In genomic region chr2:36389081-36389480, GRCh38 we compare ENCODE assay signal across 13 cellular contexts. TPM values are rescaled to one million over a fixed set of nuclear protein-coding genes. Genes with fewer than 3 reads are reported as not detected.
A peak's percentile ranks its signal among the peaks of the same experiment; 100 is the strongest.
DNase-seq lines count a peak whose midpoint lies in the region; ATAC-seq, FAIRE-seq and TF ChIP-seq lines count a peak whose summit lies in the region.
"Had no signal": no experiment of that assay in that cellular context is flagged by ENCODE, and none has a peak within 500 bp of the region (broad histone marks: within the 10 kb centered on the region; RNA-seq: fewer than 3 reads in every experiment).

No MANE protein-coding gene starts in this region.

- peaks cover 62% of the 10 kb centered on the region for H3K36me3 Mint-ChIP-seq in HFFc6 (ENCODE audit: low read depth)
- H3K36me3 Mint-ChIP-seq: stimulated activated effector memory CD8-positive, alpha-beta T cell treated with anti-CD3 and anti-CD28 coated beads, Interleukin-12 subunit alpha, Interleukin-12 subunit beta, amount 100 ng/mL, for 72 hours had no signal

- BruUV-seq in mammary epithelial cell (replicated peaks; lab: Mats Ljungman, UMichigan), result no TSS peak

- peaks cover 20% of the 10 kb centered on the region for H3K27me3 Mint-ChIP-seq in HFFc6 (ENCODE audit: insufficient read depth)

- peaks cover 66% of the 10 kb centered on the region for H3K4me1 Mint-ChIP-seq in HFFc6 (ENCODE audit: low read depth)

- H3K27me3 ChIP-seq in mammary epithelial cell (ENCODE audit: insufficient read depth, low read length) (no peaks in the 10 kb centered on the region), sigmoid colon (no peaks in the 10 kb centered on the region), WERI-Rb-1 (ENCODE audit: insufficient read depth, low read depth, severe bottlenecking) (no peaks in the 10 kb centered on the region)
- H3K27me3 ChIP-seq: dorsolateral prefrontal cortex, MG63 had no signal

- peak overlapping the region; percentile 76 for H3K27ac Mint-ChIP-seq in HFFc6
- H3K27ac Mint-ChIP-seq: stimulated activated effector memory CD8-positive, alpha-beta T cell treated with anti-CD3 and anti-CD28 coated beads, Interleukin-12 subunit alpha, Interleukin-12 subunit beta, amount 100 ng/mL, for 72 hours had no signal

- in situ Hi-C loops in mammary epithelial cell (cut with MboI; ENCODE audit: low sequenced_read_pairs in 2 of 2), result no loop called here

- H3K36me3 ChIP-seq in mammary epithelial cell (ENCODE audit: insufficient read depth, low read length) (no peaks in the 10 kb centered on the region), kidney (ENCODE audit: control insufficient read depth in 1 of 2, insufficient read depth in 2 of 2, low read length in 2 of 2) (no peaks in the 10 kb centered on the region), sigmoid colon (no peaks in the 10 kb centered on the region), WERI-Rb-1 (no peaks in the 10 kb centered on the region)

- no peak for TF ChIP-seq EP300 in sigmoid colon (IDR thresholded peaks at IDR 0.05)

- no peaks in the 10 kb centered on the region for H3K9me3 Mint-ChIP-seq in HFFc6
- H3K9me3 Mint-ChIP-seq: stimulated activated effector memory CD8-positive, alpha-beta T cell treated with anti-CD3 and anti-CD28 coated beads, Interleukin-12 subunit alpha, Interleukin-12 subunit beta, amount 100 ng/mL, for 72 hours had no signal

- intact Hi-C loops in mammary epithelial cell (cut with micrococcal nuclease), result no loop called here
- intact Hi-C loops in kidney (cut with DNase I), result no loop called here
- intact Hi-C loops in sigmoid colon (cut with DNase I), result loop anchor here (2.0 kb wide), 1 partner anchor 32 kb away; no protein-coding TSS in a partner anchor

- peak overlapping the region; percentile 70 for H3K4me3 Mint-ChIP-seq in HFFc6
- H3K4me3 Mint-ChIP-seq: stimulated activated effector memory CD8-positive, alpha-beta T cell treated with anti-CD3 and anti-CD28 coated beads, Interleukin-12 subunit alpha, Interleukin-12 subunit beta, amount 100 ng/mL, for 72 hours had no signal

- peaks cover 91% of the 10 kb centered on the region for H3K79me2 ChIP-seq in mammary epithelial cell (ENCODE audit: insufficient read depth, low read length)

- no peak for DNase-seq in HFFc6
- no peak for DNase-seq in mammary epithelial cell
- DNase-seq in kidney, result no peak
- no peak for DNase-seq in sigmoid colon
- DNase-seq in substantia nigra (lab: John Stamatoyannopoulos, UW), result no peak
- no peak for DNase-seq in WERI-Rb-1
- DNase-seq: COR-L47; dorsolateral prefrontal cortex; MG63; stimulated activated CD4-positive, alpha-beta T cell treated with anti-CD3 and anti-CD28 coated beads, Interleukin-12 subunit alpha, Interleukin-12 subunit beta, amount 100 ng/mL, for 4 hours had no signal

- no peaks in the 10 kb centered on the region for H4K20me1 ChIP-seq in mammary epithelial cell (ENCODE audit: insufficient read depth, low read length)

- H3K4me1 ChIP-seq in mammary epithelial cell (ENCODE audit: insufficient read depth, low read length) (peaks cover 25% of the 10 kb centered on the region), kidney (ENCODE audit: control insufficient read depth in 1 of 2, insufficient read depth in 1 of 2, low read depth in 1 of 2, low read length in 2 of 2) (peaks cover 10 to 14% of the 10 kb centered on the region in 2 donors), sigmoid colon (peaks cover 0 to 54% (median 41%) of the 10 kb centered on the region in 4 donors)

- no peak overlapping the region for H3K4me3 ChIP-seq in mammary epithelial cell (replicated peaks in 1 of 3; ENCODE audit: insufficient read depth in 1 of 3, low read depth in 2 of 3, low read length in 3 of 3)
- H3K4me3 ChIP-seq in kidney (ENCODE audit: low read length in 2 of 2), result no peak overlapping the region
- peak overlapping the region in 1 of 4 donors; percentile 9 for H3K4me3 ChIP-seq in sigmoid colon
- no peak overlapping the region for H3K4me3 ChIP-seq in WERI-Rb-1 (ENCODE audit: low read depth, low read length)
- H3K4me3 ChIP-seq: MG63 had no signal

- H3K9me3 ChIP-seq in mammary epithelial cell (replicated peaks; ENCODE audit: insufficient read depth, low read length) (no peaks in the 10 kb centered on the region), kidney (ENCODE audit: control insufficient read depth in 1 of 2, low read length in 2 of 2) (no peaks in the 10 kb centered on the region), sigmoid colon (no peaks in the 10 kb centered on the region), WERI-Rb-1 (ENCODE audit: severe bottlenecking) (no peaks in the 10 kb centered on the region)
- H3K9me3 ChIP-seq: MG63 had no signal

- dilution Hi-C loops in mammary epithelial cell (cut with HindIII; ENCODE audit: low sequenced_read_pairs), result no loop called here

- no peak overlapping the region for H3K9ac ChIP-seq in mammary epithelial cell (ENCODE audit: insufficient read depth, low read length)
- H3K9ac ChIP-seq in kidney (ENCODE audit: low read length in 2 of 2), result no peak overlapping the region

- CTCF ChIA-PET in mammary epithelial cell (lab: Charles Lee; ENCODE audit: low non-redundant PET), result no interaction called here

- H3K27ac ChIP-seq in mammary epithelial cell (ENCODE audit: insufficient read depth, low read depth, low read length) (peak overlapping the region; percentile 4), kidney (ENCODE audit: low read depth in 2 of 2, low read length in 2 of 2) (peak overlapping the region; percentile 7 to 50), sigmoid colon (peak overlapping the region in 3 of 4 donors; percentile 52 to 74 (median 74)), substantia nigra (ENCODE audit: low read depth, low read length, poor library complexity, severe bottlenecking) (no peak overlapping the region), WERI-Rb-1 (no peak overlapping the region)
- H3K27ac ChIP-seq: dorsolateral prefrontal cortex had no signal

- H2AFZ ChIP-seq in mammary epithelial cell (ENCODE audit: low read depth, low read length), result no peak overlapping the region

- no peak for TF ChIP-seq CTCF in HFFc6 (IDR thresholded peaks at IDR 0.05)
- no peak for TF ChIP-seq CTCF in mammary epithelial cell (conservative IDR thresholded peaks at IDR 0.05 in 1 of 2, IDR thresholded peaks at IDR 0.05 in 1 of 2; ENCODE audit: extremely low read depth in 1 of 2, insufficient read depth in 1 of 2, low read depth in 1 of 2, low read length in 2 of 2)
- no peak for TF ChIP-seq CTCF in kidney (IDR thresholded peaks at IDR 0.05; ENCODE audit: borderline replicate concordance, extremely low read depth, insufficient read depth)
- TF ChIP-seq CTCF in sigmoid colon (IDR thresholded peaks at IDR 0.05), result no peak
- TF ChIP-seq CTCF in WERI-Rb-1 (IDR thresholded peaks at IDR 0.05; ENCODE audit: low read depth, low read length), result no peak

- no peak for FAIRE-seq in kidney (lab: Jason Lieb, UNC)

- H3K4me2 ChIP-seq in mammary epithelial cell (ENCODE audit: insufficient read depth, low read depth, low read length), result peak overlapping the region; percentile 42

- WGBS in mammary epithelial cell (ENCODE audit: low coverage, missing lambda C conversion rate), result 32% methylated on average over 4 of the region's 4 CpGs
- 20 to 53% methylated on average over 4 of the region's 4 CpGs for WGBS in sigmoid colon, 2 donors

- no peak for ATAC-seq in GM18867 (IDR thresholded peaks at IDR 0.05; ENCODE audit: unreplicated experiment)
- no peak for ATAC-seq in GM21529 (IDR thresholded peaks at IDR 0.05; ENCODE audit: unreplicated experiment)
- ATAC-seq: stimulated activated effector memory CD8-positive, alpha-beta T cell treated with anti-CD3 and anti-CD28 coated beads, Interleukin-12 subunit alpha, Interleukin-12 subunit beta, amount 100 ng/mL, for 72 hours had no signal

- TF ChIP-seq POLR2A in sigmoid colon (IDR thresholded peaks at IDR 0.05), result no peak

RNA-seq across cellular contexts. Expression of gene CRIM1, which starts 33.5 kb away (rescaled TPM):
- 100 to 1,000 TPM; 731 to 946 (median 839) TPM for total RNA-seq in HFFc6 (2021; fragmentation: NEBNext Ultra II Directional; extraction: Animal tissue kit (Norgen Biotek cat#: 25700))
- total RNA-seq in mammary epithelial cell (100 to 1,000 TPM; 237 to 387 TPM), kidney (154 TPM), sigmoid colon (100 to 1,000 TPM in 1 of 4 donors, 10 to 100 TPM in 3; 55.6 to 148 (median 64.2) TPM)
- polyA plus RNA-seq in mammary epithelial cell (103 TPM), kidney (ENCODE audit: insufficient read depth, low read depth, low replicate concordance) (47.2 TPM), sigmoid colon (10 to 100 TPM in 1 of 3 donors, 1 to 10 TPM in 2; 3.0 to 14.8 (median 3.9) TPM)
- polyA minus RNA-seq in mammary epithelial cell, result 304 TPM

Comparison
In these comparisons a context has a peak if more than half of its experiments do, and no peak if none do; other contexts are left out.
1. H3K27ac ChIP-seq: peak in mammary epithelial cell (single experiment), kidney (2 of 2) and sigmoid colon (3 of 4); none in substantia nigra (single experiment) and WERI-Rb-1 (single experiment).